8 cellular contexts compared by ENCODE assay signal in genomic region chr2:227990937-227991336, GRCh38.
"Had no signal": no experiment of that assay in that cellular context is flagged by ENCODE, and none has a peak within 500 bp of the region (broad histone marks: within the 10 kb centered on the region; RNA-seq: fewer than 3 reads in every experiment).

No MANE protein-coding gene starts in this region.

- DNase-seq: GM23248, GOT3, H7, HFFc6, IMR-90 had no signal

- H3K9ac ChIP-seq: GM23248 had no signal

- H3K36me3 ChIP-seq: HAP-1 had no signal

- H3K4me3 ChIP-seq: GM23248, HAP-1, K562 had no signal

- H3K4me1 ChIP-seq: HAP-1 had no signal

- H3K27ac Mint-ChIP-seq: HFFc6 had no signal

- ATAC-seq: HCT116, K562 had no signal

- H3K9me3 ChIP-seq: HAP-1 had no signal

- H3K4me3 Mint-ChIP-seq: HFFc6 had no signal

- H3K27ac ChIP-seq: GM23248 had no signal

- H2AFZ ChIP-seq: GM23248 had no signal
